9 cellular contexts compared by ENCODE assay signal in the genomic region with DNA sequence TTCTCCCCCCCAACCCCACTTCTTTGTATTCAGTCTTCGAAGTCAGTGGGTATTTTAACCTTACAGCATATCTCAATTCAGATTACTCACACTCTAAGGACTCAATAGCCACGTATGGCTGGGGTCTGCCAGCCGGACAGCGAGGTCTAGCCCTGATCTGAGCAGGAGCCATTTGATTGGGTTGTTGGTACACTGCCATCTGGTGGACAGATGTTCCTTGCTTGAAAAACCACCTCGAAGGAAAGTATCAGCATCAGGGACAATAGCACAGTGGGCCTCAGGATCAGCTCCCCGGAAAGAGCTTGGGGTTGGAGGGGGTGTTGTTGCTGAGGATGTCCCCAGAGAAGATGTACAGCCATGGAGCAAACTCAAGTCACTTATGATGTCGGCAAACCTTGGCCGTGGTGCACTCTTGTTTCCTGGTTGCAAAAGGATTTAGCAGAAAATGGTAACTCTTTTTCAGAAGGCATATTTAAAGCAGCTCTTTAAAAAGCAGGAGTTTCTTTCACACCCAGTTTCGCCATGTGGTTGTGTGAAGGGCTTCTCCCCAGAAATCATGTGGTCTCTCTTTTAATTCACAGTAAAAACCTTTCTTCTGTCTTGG. TPM values are rescaled to one million over a fixed set of nuclear protein-coding genes. Genes with fewer than 3 reads are reported as not detected.
DNase-seq lines count a peak whose midpoint lies in the region; ATAC-seq and TF ChIP-seq lines count a peak whose summit lies in the region.
"Had no signal": no experiment of that assay in that cellular context is flagged by ENCODE, and none has a peak within 500 bp of the region (broad histone marks: within the 10 kb centered on the region; RNA-seq: fewer than 3 reads in every experiment).

No MANE protein-coding gene starts in this region.

- no peaks in the 10 kb centered on the region for H3K9me3 ChIP-seq in osteoblast (ENCODE audit: low read depth, low read length)

- TF ChIP-seq CTCF in KMS-11 (conservative IDR thresholded peaks at IDR 0.05; ENCODE audit: low read depth, low read length), result peak; percentile 66
- TF ChIP-seq CTCF in RWPE1 (conservative IDR thresholded peaks at IDR 0.05; ENCODE audit: low read depth), result peak; percentile 82
- peak; percentile 70 for TF ChIP-seq CTCF in foreskin keratinocyte (conservative IDR thresholded peaks at IDR 0.05)
- TF ChIP-seq CTCF in osteoblast (IDR thresholded peaks at IDR 0.05; ENCODE audit: extremely low read depth, low read depth, low read length), result peak; percentile 76

- H2AFZ ChIP-seq in KMS-11 (ENCODE audit: low read depth) (no peak overlapping the region), osteoblast (ENCODE audit: low read length) (no peak overlapping the region)

- H3K4me3 ChIP-seq in KMS-11 (IDR thresholded peaks at IDR 0.05; ENCODE audit: insufficient read depth, low read depth, low read length) (no peak overlapping the region), osteoblast (ENCODE audit: insufficient read depth, low read length) (no peak overlapping the region)
- H3K4me3 ChIP-seq: skin epidermis had no signal

- DNase-seq in NCI-H510A treated with DMSO at 0.1 percent for 48 hours (lab: John Stamatoyannopoulos, UW) (peak; percentile 42), NCI-H510A (lab: John Stamatoyannopoulos, UW) (no peak), RWPE1 (ENCODE audit: low spot score) (peak; percentile 83), foreskin keratinocyte (peak in 1 of 2 donors; percentile 29), osteoblast (ENCODE audit: insufficient read length, low spot score, missing footprints) (peak; percentile 86)
- DNase-seq in activated T-helper 2 cell treated with anti-CD3 and anti-CD28 coated beads, Interferon-gamma antibody, Interleukin-2, Interleukin-4, amounts not matched to agents 10 μg/mL and 5 μg/mL and 100 μg/mL, durations not matched to agents 14 hours and 24 hours and 36 hours (ENCODE audit: low spot score), result peak; percentile 22

- H3K36me3 ChIP-seq in KMS-11 (ENCODE audit: insufficient read depth) (no peaks in the 10 kb centered on the region), osteoblast (ENCODE audit: insufficient read depth, low read length) (no peaks in the 10 kb centered on the region)

- H3K36me3 Mint-ChIP-seq in activated T-helper 2 cell treated with anti-CD3 and anti-CD28 coated beads, Interferon-gamma antibody, Interleukin-2, Interleukin-4, amounts not matched to agents 10 μg/mL and 5 μg/mL and 100 μg/mL, durations not matched to agents 14 hours and 24 hours and 36 hours (ENCODE audit: low read depth), result no peaks in the 10 kb centered on the region

- H3K4me1 ChIP-seq in KMS-11 (ENCODE audit: low read depth, poor library complexity, severe bottlenecking) (no peaks in the 10 kb centered on the region), foreskin keratinocyte (no peaks in the 10 kb centered on the region), osteoblast (ENCODE audit: insufficient read depth, low read length) (no peaks in the 10 kb centered on the region)

- ATAC-seq in foreskin keratinocyte, result peak; percentile 69
- ATAC-seq in GM21576 (IDR thresholded peaks at IDR 0.05; ENCODE audit: unreplicated experiment), result no peak

- H3K27ac ChIP-seq in KMS-11 (no peak overlapping the region), RWPE1 (no peak overlapping the region), foreskin keratinocyte (no peak overlapping the region), osteoblast (ENCODE audit: low read depth, low read length) (no peak overlapping the region)

- H3K4me1 Mint-ChIP-seq in activated T-helper 2 cell treated with anti-CD3 and anti-CD28 coated beads, Interferon-gamma antibody, Interleukin-2, Interleukin-4, amounts not matched to agents 10 μg/mL and 5 μg/mL and 100 μg/mL, durations not matched to agents 14 hours and 24 hours and 36 hours (ENCODE audit: low read depth), result peaks cover 2% of the 10 kb centered on the region

- no peak overlapping the region for H3K27ac Mint-ChIP-seq in activated T-helper 2 cell treated with anti-CD3 and anti-CD28 coated beads, Interferon-gamma antibody, Interleukin-2, Interleukin-4, amounts not matched to agents 10 μg/mL and 5 μg/mL and 100 μg/mL, durations not matched to agents 14 hours and 24 hours and 36 hours

- intact Hi-C loops in activated T-helper 2 cell treated with anti-CD3 and anti-CD28 coated beads, Interferon-gamma antibody, Interleukin-2, Interleukin-4, amounts not matched to agents 10 μg/mL and 5 μg/mL and 100 μg/mL, durations not matched to agents 14 hours and 24 hours and 36 hours (cut with micrococcal nuclease), result loop anchor here (1.0 to 5.0 kb wide), 3 partner anchors 146 to 319 kb away; no protein-coding TSS in a partner anchor

- CTCF ChIA-PET in RWPE1 (lab: Yijun Ruan, JAX), result interaction anchor here (0.5 to 6.7 kb wide), 14 partner anchors 11 to 307 kb away, joined by 3 to 44 read pairs (median 3); no protein-coding TSS in a partner anchor

- no peak overlapping the region for H3K4me3 Mint-ChIP-seq in activated T-helper 2 cell treated with anti-CD3 and anti-CD28 coated beads, Interferon-gamma antibody, Interleukin-2, Interleukin-4, amounts not matched to agents 10 μg/mL and 5 μg/mL and 100 μg/mL, durations not matched to agents 14 hours and 24 hours and 36 hours (ENCODE audit: low read depth)

- H3K79me2 ChIP-seq in KMS-11 (ENCODE audit: insufficient read depth, low read depth) (no peaks in the 10 kb centered on the region), osteoblast (ENCODE audit: insufficient read depth, low read length) (no peaks in the 10 kb centered on the region)

- no peaks in the 10 kb centered on the region for H3K27me3 ChIP-seq in KMS-11 (ENCODE audit: insufficient read depth, low read depth)
- peaks cover 12% of the 10 kb centered on the region for H3K27me3 ChIP-seq in foreskin keratinocyte
- H3K27me3 ChIP-seq in osteoblast (ENCODE audit: insufficient read depth, low read length), result peaks cover 32% of the 10 kb centered on the region

- no peak overlapping the region for H3K9ac ChIP-seq in KMS-11

- H3K4me2 ChIP-seq in KMS-11 (no peak overlapping the region), osteoblast (ENCODE audit: insufficient read depth, low read length) (no peak overlapping the region)

- H4K20me1 ChIP-seq in KMS-11 (ENCODE audit: insufficient read depth) (no peaks in the 10 kb centered on the region), osteoblast (ENCODE audit: insufficient read depth, low read length) (no peaks in the 10 kb centered on the region)

- no peaks in the 10 kb centered on the region for H3K9me3 Mint-ChIP-seq in activated T-helper 2 cell treated with anti-CD3 and anti-CD28 coated beads, Interferon-gamma antibody, Interleukin-2, Interleukin-4, amounts not matched to agents 10 μg/mL and 5 μg/mL and 100 μg/mL, durations not matched to agents 14 hours and 24 hours and 36 hours

- POLR2A ChIA-PET in RWPE1 (lab: Yijun Ruan, JAX; ENCODE audit: low non-redundant PET), result interaction anchor here (0.8 kb wide), 1 partner anchor 143 kb away, joined by 3 read pairs; no protein-coding TSS in a partner anchor

- H3K27me3 Mint-ChIP-seq in activated T-helper 2 cell treated with anti-CD3 and anti-CD28 coated beads, Interferon-gamma antibody, Interleukin-2, Interleukin-4, amounts not matched to agents 10 μg/mL and 5 μg/mL and 100 μg/mL, durations not matched to agents 14 hours and 24 hours and 36 hours (ENCODE audit: low read depth), result peaks cover 35% of the 10 kb centered on the region

RNA-seq across cellular contexts. Expression of a gene that starts 31.7 kb away (rescaled TPM):
- total RNA-seq in activated T-helper 2 cell treated with anti-CD3 and anti-CD28 coated beads, Interferon-gamma antibody, Interleukin-2, Interleukin-4, amounts not matched to agents 10 μg/mL and 5 μg/mL and 100 μg/mL, durations not matched to agents 14 hours and 24 hours and 36 hours, result not detected in 2 replicates
- total RNA-seq in foreskin keratinocyte (not detected in 2 replicates), osteoblast (under 0.01 TPM in 2 replicates)
- not detected in 2 replicates for polyA plus RNA-seq in foreskin keratinocyte
